8 cellular contexts compared by ENCODE assay signal in genomic region chr2:198296665-198297308, GRCh38.
DNase-seq lines count a peak whose midpoint lies in the region; ATAC-seq, FAIRE-seq and TF ChIP-seq lines count a peak whose summit lies in the region.

No MANE protein-coding gene starts in this region.

- peak; percentile 74 for TF ChIP-seq CTCF in A673 (conservative IDR thresholded peaks at IDR 0.05; ENCODE audit: low read depth, low read length)
- peak; percentile 90 for TF ChIP-seq CTCF in VCaP (conservative IDR thresholded peaks at IDR 0.05)
- TF ChIP-seq CTCF in mammary epithelial cell (conservative IDR thresholded peaks at IDR 0.05 in 1 of 2, IDR thresholded peaks at IDR 0.05 in 1 of 2; ENCODE audit: extremely low read depth in 1 of 2, insufficient read depth in 1 of 2, low read depth in 1 of 2, low read length in 2 of 2), result peak; percentile 62 to 71

- H3K9me3 ChIP-seq in A673 (ENCODE audit: low read depth, low read length, poor library complexity, severe bottlenecking) (no peaks in the 10 kb centered on the region), mammary epithelial cell (replicated peaks; ENCODE audit: insufficient read depth, low read length) (no peaks in the 10 kb centered on the region)

- intact Hi-C loops in A673 (cut with micrococcal nuclease; ENCODE audit: unreplicated experiment) (loop anchor here (1.0 to 5.0 kb wide), 4 partner anchors 154 to 589 kb away; partner anchors contain the start of gene MARS2), mammary epithelial cell (cut with micrococcal nuclease) (loop anchor here (1.0 to 10.0 kb wide), 3 partner anchors 170 to 592 kb away; partner anchors contain the start of gene MARS2)

- no peak overlapping the region for H3K27ac ChIP-seq in A673 (ENCODE audit: low read depth, low read length, poor library complexity, severe bottlenecking)
- no peak overlapping the region for H3K27ac ChIP-seq in VCaP
- H3K27ac ChIP-seq in mammary epithelial cell (ENCODE audit: insufficient read depth, low read depth, low read length), result no peak overlapping the region

- DNase-seq in A673 (ENCODE audit: low spot score) (peak; percentile 76), GM18507 (ENCODE audit: extremely low spot score, insufficient read length, low read depth) (peak; percentile 28), NCI-H2081 (lab: John Stamatoyannopoulos, UW) (peak; percentile 60 to 66), mammary epithelial cell (peak; percentile 26)
- peak; percentile 57 to 61 for DNase-seq in stimulated activated CD4-positive, alpha-beta T cell treated with anti-CD3 and anti-CD28 coated beads, Interleukin-2, amount 100 ng/mL, for 24 hours

- no peaks in the 10 kb centered on the region for H4K20me1 ChIP-seq in mammary epithelial cell (ENCODE audit: insufficient read depth, low read length)

- dilution Hi-C loops in mammary epithelial cell (cut with HindIII; ENCODE audit: low sequenced_read_pairs), result no loop called here

- under 1% methylated on average over 8 of the region's 8 CpGs for WGBS in mammary epithelial cell (ENCODE audit: low coverage, missing lambda C conversion rate)

- H3K79me2 ChIP-seq in mammary epithelial cell (ENCODE audit: insufficient read depth, low read length), result no peaks in the 10 kb centered on the region

- H3K36me3 ChIP-seq in A673 (ENCODE audit: insufficient read depth, low read length, poor library complexity, severe bottlenecking) (no peaks in the 10 kb centered on the region), mammary epithelial cell (ENCODE audit: insufficient read depth, low read length) (no peaks in the 10 kb centered on the region)

- ATAC-seq in HG02970 (IDR thresholded peaks at IDR 0.05; ENCODE audit: low FRiP score, unreplicated experiment), result peak; percentile 81

- H3K4me2 ChIP-seq in mammary epithelial cell (ENCODE audit: insufficient read depth, low read depth, low read length), result no peak overlapping the region

- CTCF ChIA-PET in A673 (lab: Charles Lee) (interaction anchor here (0.5 to 1.3 kb wide), 6 partner anchors 240 to 872 kb away, joined by 3 to 5 read pairs (median 4); partner anchors contain the start of gene PLCL1), mammary epithelial cell (lab: Charles Lee; ENCODE audit: low non-redundant PET) (interaction anchor here (0.6 kb wide), 2 partner anchors 382 to 444 kb away, joined by 4 to 6 read pairs; no protein-coding TSS in a partner anchor)

- BruUV-seq in A673 (replicated peaks; lab: Mats Ljungman, UMichigan), result no TSS peak
- no TSS peak for BruUV-seq in mammary epithelial cell (replicated peaks; lab: Mats Ljungman, UMichigan)

- POLR2A ChIA-PET in A673 (lab: Charles Lee; ENCODE audit: low non-redundant PET), result no interaction called here

- peaks cover 4% of the 10 kb centered on the region for H3K27me3 ChIP-seq in A673 (replicated peaks; ENCODE audit: insufficient read depth, low read depth, low read length, poor library complexity)
- peaks cover 2% of the 10 kb centered on the region for H3K27me3 ChIP-seq in mammary epithelial cell (ENCODE audit: insufficient read depth, low read length)

- in situ Hi-C loops in mammary epithelial cell (cut with MboI; ENCODE audit: low sequenced_read_pairs in 2 of 2), result loop anchor here (10.0 to 25.0 kb wide), 2 partner anchors 484 to 492 kb away; partner anchors contain the start of gene PLCL1 (in 2 of the 2)

- H3K4me3 ChIP-seq in A673 (ENCODE audit: low read depth, low read length, poor library complexity, severe bottlenecking), result no peak overlapping the region
- no peak overlapping the region for H3K4me3 ChIP-seq in mammary epithelial cell (replicated peaks in 1 of 3; ENCODE audit: insufficient read depth in 1 of 3, low read depth in 2 of 3, low read length in 3 of 3)

- H3K9ac ChIP-seq in mammary epithelial cell (ENCODE audit: insufficient read depth, low read length), result no peak overlapping the region

- FAIRE-seq in GM18507 (lab: Jason Lieb, UNC) (peak; percentile 63), islet of Langerhans (lab: Jason Lieb, UNC) (peak; percentile 43)

- no peak overlapping the region for H2AFZ ChIP-seq in mammary epithelial cell (ENCODE audit: low read depth, low read length)

- H3K4me1 ChIP-seq in A673 (ENCODE audit: insufficient read depth, low read length, poor library complexity, severe bottlenecking), result no peaks in the 10 kb centered on the region
- H3K4me1 ChIP-seq in mammary epithelial cell (ENCODE audit: insufficient read depth, low read length), result no peaks in the 10 kb centered on the region

Comparison
In these comparisons a context has a peak if more than half of its experiments do, and no peak if none do; other contexts are left out.
1. DNase-seq: peak in every context shown above with its lines; median percentile 76 in A673; 63 in NCI-H2081; 59 in stimulated activated CD4-positive, alpha-beta T cell treated with anti-CD3 and anti-CD28 coated beads, Interleukin-2, amount 100 ng/mL, for 24 hours; 28 in GM18507; 26 in mammary epithelial cell.